ENCODE assay signal across 24 cellular contexts in genomic region chr13:96821971-96822370, GRCh38.
"Had no signal": no experiment of that assay in that cellular context is flagged by ENCODE, and none has a peak within 500 bp of the region (broad histone marks: within the 10 kb centered on the region; RNA-seq: fewer than 3 reads in every experiment).

No MANE protein-coding gene starts in this region.

- H3K36me3 ChIP-seq: esophagus muscularis mucosa, left ventricle myocardium inferior, neutrophil, right lobe of liver, upper lobe of left lung, vagina had no signal

- H3K9me3 ChIP-seq: esophagus muscularis mucosa, left ventricle myocardium inferior, neutrophil, right lobe of liver, testis, upper lobe of left lung, vagina had no signal

- H3K27me3 Mint-ChIP-seq: activated CD4-positive, alpha-beta memory T cell treated with anti-CD3 and anti-CD28 coated beads, Interleukin-2, amount 10 ng/mL, durations not matched to agents 7 days and 5 days; activated CD4-positive, alpha-beta T cell treated with anti-CD3 and anti-CD28 coated beads, Interleukin-2, amount 10 ng/mL, durations not matched to agents 7 days and 5 days; activated T-helper 17 cell treated with anti-CD3 and anti-CD28 coated beads, Interleukin-2, amount 50 U/mL, for 72 hours; dendritic cell treated with granulocyte-macrophage colony-stimulating factor and Interleukin-4, amounts not matched to agents 40 ng/mL and 50 ng/mL, for 4 days had no signal

- H3K27me3 ChIP-seq: esophagus muscularis mucosa, neutrophil, right lobe of liver, testis, upper lobe of left lung, vagina had no signal

- DNase-seq: activated CD4-positive, alpha-beta memory T cell treated with anti-CD3 and anti-CD28 coated beads, Interleukin-2, amount 10 ng/mL, durations not matched to agents 7 days and 5 days; activated CD4-positive, alpha-beta T cell treated with anti-CD3 and anti-CD28 coated beads for 1 hour; activated CD4-positive, alpha-beta T cell treated with anti-CD3 and anti-CD28 coated beads, Interleukin-2, amount 10 ng/mL, durations not matched to agents 7 days and 5 days; activated gamma-delta T cell treated with Interleukin-2 at 50 U/mL for 16 hours; activated naive CD4-positive, alpha-beta T cell treated with anti-CD3 and anti-CD28 coated beads, Interleukin-2, amount 50 U/mL, for 16 hours; activated T-cell treated with anti-CD3 and anti-CD28 coated beads, Interleukin-2, amount 50 U/mL, for 4 hours; caudate nucleus; left ventricle myocardium inferior; right lobe of liver; stimulated activated CD4-positive, alpha-beta T cell treated with anti-CD3 and anti-CD28 coated beads, Interleukin-12 subunit alpha, Interleukin-12 subunit beta, amount 100 ng/mL, for 4 hours; stimulated activated CD4-positive, alpha-beta T cell treated with anti-CD3 and anti-CD28 coated beads, Interleukin-4, amount 100 ng/mL, for 1 hour; stimulated activated naive CD8-positive, alpha-beta T cell treated with anti-CD3 and anti-CD28 coated beads, Interleukin-15, Interleukin-2, amounts not matched to agents 100 U/mL and 50 U/mL, for 24 hours; T-helper 2 cell; testis; upper lobe of left lung had no signal

- H3K4me3 Mint-ChIP-seq: activated CD4-positive, alpha-beta memory T cell treated with anti-CD3 and anti-CD28 coated beads, Interleukin-2, amount 10 ng/mL, durations not matched to agents 7 days and 5 days; activated CD4-positive, alpha-beta T cell treated with anti-CD3 and anti-CD28 coated beads, Interleukin-2, amount 10 ng/mL, durations not matched to agents 7 days and 5 days; activated T-cell treated with anti-CD3 and anti-CD28 coated beads, Interleukin-2, amount 50 U/mL, for 4 hours; activated T-helper 17 cell treated with anti-CD3 and anti-CD28 coated beads, Interleukin-2, amount 50 U/mL, for 72 hours; dendritic cell treated with granulocyte-macrophage colony-stimulating factor and Interleukin-4, amounts not matched to agents 40 ng/mL and 50 ng/mL, for 4 days; nephron; WTC11 had no signal

- H3K4me1 Mint-ChIP-seq: activated CD4-positive, alpha-beta memory T cell treated with anti-CD3 and anti-CD28 coated beads, Interleukin-2, amount 10 ng/mL, durations not matched to agents 7 days and 5 days; activated CD4-positive, alpha-beta T cell treated with anti-CD3 and anti-CD28 coated beads, Interleukin-2, amount 10 ng/mL, durations not matched to agents 7 days and 5 days; activated T-helper 17 cell treated with anti-CD3 and anti-CD28 coated beads, Interleukin-2, amount 50 U/mL, for 72 hours; nephron had no signal

- H3K27ac Mint-ChIP-seq: activated CD4-positive, alpha-beta memory T cell treated with anti-CD3 and anti-CD28 coated beads, Interleukin-2, amount 10 ng/mL, durations not matched to agents 7 days and 5 days; activated CD4-positive, alpha-beta T cell treated with anti-CD3 and anti-CD28 coated beads, Interleukin-2, amount 10 ng/mL, durations not matched to agents 7 days and 5 days; activated T-helper 17 cell treated with anti-CD3 and anti-CD28 coated beads, Interleukin-2, amount 50 U/mL, for 72 hours; dendritic cell treated with granulocyte-macrophage colony-stimulating factor and Interleukin-4, amounts not matched to agents 40 ng/mL and 50 ng/mL, for 4 days; nephron; progenitor cell of endocrine pancreas; WTC11 had no signal

- H3K36me3 Mint-ChIP-seq: WTC11 had no signal

- H3K27ac ChIP-seq: esophagus muscularis mucosa, left ventricle myocardium inferior, neutrophil, right lobe of liver, skin epidermis, testis, upper lobe of left lung, vagina had no signal

- H3K4me1 ChIP-seq: right lobe of liver, testis, upper lobe of left lung, vagina had no signal

- H3K4me3 ChIP-seq: esophagus muscularis mucosa, left ventricle myocardium inferior, right lobe of liver, skin epidermis, testis, upper lobe of left lung, vagina had no signal

- H3K9me3 Mint-ChIP-seq: activated CD4-positive, alpha-beta memory T cell treated with anti-CD3 and anti-CD28 coated beads, Interleukin-2, amount 10 ng/mL, durations not matched to agents 7 days and 5 days; activated CD4-positive, alpha-beta T cell treated with anti-CD3 and anti-CD28 coated beads, Interleukin-2, amount 10 ng/mL, durations not matched to agents 7 days and 5 days; activated T-cell treated with anti-CD3 and anti-CD28 coated beads, Interleukin-2, amount 50 U/mL, for 4 hours; activated T-helper 17 cell treated with anti-CD3 and anti-CD28 coated beads, Interleukin-2, amount 50 U/mL, for 72 hours; dendritic cell treated with granulocyte-macrophage colony-stimulating factor and Interleukin-4, amounts not matched to agents 40 ng/mL and 50 ng/mL, for 4 days; nephron; WTC11 had no signal
